ENCODE assay signal across 8 cellular contexts in genomic region chrY:13435968-13436937, GRCh38. TPM values are rescaled to one million over a fixed set of nuclear protein-coding genes. Genes with fewer than 3 reads are reported as not detected.
A peak's percentile ranks its signal among the peaks of the same experiment; 100 is the strongest.
DNase-seq lines count a peak whose midpoint lies in the region; TF ChIP-seq lines count a peak whose summit lies in the region.

No MANE protein-coding gene starts in this region.

- H3K27ac Mint-ChIP-seq in HFFc6: peak overlapping the region; percentile 24; the same call in 1 of the 2 replicates

- H3K9me3 Mint-ChIP-seq in HFFc6: peaks cover 12% of the 10 kb centered on the region

- peaks cover 17% of the 10 kb centered on the region for H3K36me3 Mint-ChIP-seq in HFFc6 (ENCODE audit: low read depth)

- peaks cover 1% of the 10 kb centered on the region; the same call in 1 of the 2 replicates for H3K27me3 Mint-ChIP-seq in HFFc6 (ENCODE audit: insufficient read depth)

- TF ChIP-seq CTCF in HFFc6 (IDR thresholded peaks at IDR 0.05) (peak; percentile 74), epithelial cell of esophagus (IDR thresholded peaks at IDR 0.05; ENCODE audit: insufficient read depth, low read depth, low read length, missing control alignments) (peak; percentile 45)

- H3K4me3 Mint-ChIP-seq in HFFc6: no peak overlapping the region

- H3K4me3 ChIP-seq in epithelial cell of esophagus (ENCODE audit: low read length): no peak overlapping the region

- DNase-seq in HFFc6: no peak
- DNase-seq in T-helper 1 cell: peak in 4 of 5 donors; percentile 23 to 58 (median 40)
- peak; percentile 26 for DNase-seq in epithelial cell of esophagus (ENCODE audit: low read depth)
- DNase-seq in stimulated activated CD4-positive, alpha-beta T cell treated with anti-CD3 and anti-CD28 coated beads, TNF-alpha, amount 100 ng/mL, for 48 hours (ENCODE audit: low read depth in 3 of 3): peak in 2 of 3 donors; percentile 14 to 30
- DNase-seq in SIG-M5 (lab: John Stamatoyannopoulos, UW): no peak
- no peak for DNase-seq in GF-D8 (lab: John Stamatoyannopoulos, UW)
- no peak for DNase-seq in mesenteric fat pad (ENCODE audit: low spot score)
- no peak for DNase-seq in GM19238 (ENCODE audit: insufficient read length, low spot score)

- peaks cover 21% of the 10 kb centered on the region for H3K4me1 Mint-ChIP-seq in HFFc6 (ENCODE audit: low read depth)

RNA-seq across cellular contexts. Expression of gene UTY, which starts 43.6 kb away (rescaled TPM):
- total RNA-seq in HFFc6 (2021; fragmentation: NEBNext Ultra II Directional; extraction: Animal tissue kit (Norgen Biotek cat#: 25700)): 1 to 10 TPM; 5.6 to 8.2 (median 7.1) TPM
- total RNA-seq in mesenteric fat pad: not detected

Comparison
In these comparisons a context has a peak if more than half of its experiments do, and no peak if none do; other contexts are left out.
1. DNase-seq: peak in T-helper 1 cell (4 of 5), epithelial cell of esophagus (single experiment) and stimulated activated CD4-positive, alpha-beta T cell treated with anti-CD3 and anti-CD28 coated beads, TNF-alpha, amount 100 ng/mL, for 48 hours (2 of 3); none in HFFc6 (single experiment), SIG-M5 (single experiment), GF-D8 (single experiment), mesenteric fat pad (single experiment) and GM19238 (single experiment).